ENCODE assay signal across 8 cellular contexts in genomic region chr19:5338661-5339469, GRCh38. TPM values are rescaled to one million over a fixed set of nuclear protein-coding genes. Genes with fewer than 3 reads are reported as not detected.
DNase-seq lines count a peak whose midpoint lies in the region; ATAC-seq, FAIRE-seq and TF ChIP-seq lines count a peak whose summit lies in the region.

No MANE protein-coding gene starts in this region.

- peaks cover 48% of the 10 kb centered on the region for H3K27me3 Mint-ChIP-seq in activated T-helper 1 cell treated with anti-CD3 and anti-CD28 coated beads, Interleukin-12 subunit alpha, Interleukin-12 subunit beta, Interleukin-2, Interleukin-4 antibody, amounts not matched to agents 30 ng/mL and 10 ng/mL and 1 ng/mL, durations not matched to agents 14 hours and 24 hours and 36 hours (ENCODE audit: insufficient read depth)

- no peak for FAIRE-seq in keratinocyte (lab: Jason Lieb, UNC)
- no peak for FAIRE-seq in HTR-8/SVneo (lab: Jason Lieb, UNC)
- FAIRE-seq in small intestine (lab: Jason Lieb, UNC): no peak

- peaks cover 5% of the 10 kb centered on the region for H3K4me1 Mint-ChIP-seq in activated T-helper 1 cell treated with anti-CD3 and anti-CD28 coated beads, Interleukin-12 subunit alpha, Interleukin-12 subunit beta, Interleukin-2, Interleukin-4 antibody, amounts not matched to agents 30 ng/mL and 10 ng/mL and 1 ng/mL, durations not matched to agents 14 hours and 24 hours and 36 hours (ENCODE audit: low read depth)

- H3K9me1 ChIP-seq in keratinocyte (ENCODE audit: control insufficient read depth, extremely low read depth, insufficient read depth, low read length): no peaks in the 10 kb centered on the region

- H2AFZ ChIP-seq in keratinocyte (ENCODE audit: control insufficient read depth, low read length): no peak overlapping the region

- peak overlapping the region; percentile 45 for H3K4me2 ChIP-seq in keratinocyte (ENCODE audit: control insufficient read depth, extremely low read depth, insufficient read depth, low read depth, low read length)

- H4K20me1 ChIP-seq in keratinocyte (ENCODE audit: control insufficient read depth, extremely low read depth, insufficient read depth, low read length): no peaks in the 10 kb centered on the region

- peak overlapping the region; percentile 85; the same call in 1 of the 2 replicates for H3K9ac ChIP-seq in HUES48 (ENCODE audit: low read depth, low read length)
- H3K9ac ChIP-seq in keratinocyte (ENCODE audit: control insufficient read depth, extremely low read depth, insufficient read depth, low read length): no peak overlapping the region

- H3K27ac ChIP-seq in HUES48 (ENCODE audit: low read depth, low read length) (peak overlapping the region; percentile 70), keratinocyte (ENCODE audit: control insufficient read depth, insufficient read depth, low read length) (no peak overlapping the region), small intestine (ENCODE audit: low read depth in 1 of 2, low read length in 1 of 2) (no peak overlapping the region)

- WGBS in small intestine, 3 donors: 3 to 8% (median 6%) methylated on average over 31 to 34 of the region's 34 CpGs

- POLR2A ChIA-PET in BJ (lab: Charles Lee): no interaction called here

- no peaks in the 10 kb centered on the region for H3K79me2 ChIP-seq in keratinocyte (ENCODE audit: control insufficient read depth, insufficient read depth, low read length)

- dilution Hi-C loops in keratinocyte (cut with MboI; ENCODE audit: extremely low pct_ligation_motif_present, low sequenced_read_pairs): no loop called here

- intact Hi-C loops in activated T-helper 1 cell treated with anti-CD3 and anti-CD28 coated beads, Interleukin-12 subunit alpha, Interleukin-12 subunit beta, Interleukin-2, Interleukin-4 antibody, amounts not matched to agents 30 ng/mL and 10 ng/mL and 1 ng/mL, durations not matched to agents 14 hours and 24 hours and 36 hours (cut with micrococcal nuclease): no loop called here

- no peaks in the 10 kb centered on the region for H3K9me3 Mint-ChIP-seq in activated T-helper 1 cell treated with anti-CD3 and anti-CD28 coated beads, Interleukin-12 subunit alpha, Interleukin-12 subunit beta, Interleukin-2, Interleukin-4 antibody, amounts not matched to agents 30 ng/mL and 10 ng/mL and 1 ng/mL, durations not matched to agents 14 hours and 24 hours and 36 hours

- peaks cover 24% of the 10 kb centered on the region for H3K27me3 ChIP-seq in BJ (ENCODE audit: control insufficient read depth, insufficient read depth, low read length)
- peaks cover 22% of the 10 kb centered on the region for H3K27me3 ChIP-seq in HUES48 (ENCODE audit: control insufficient read depth, insufficient read depth, low read length)
- H3K27me3 ChIP-seq in keratinocyte (ENCODE audit: control insufficient read depth, extremely low read depth, insufficient read depth, low read length): peaks cover 35% of the 10 kb centered on the region
- H3K27me3 ChIP-seq in small intestine (ENCODE audit: control insufficient read depth in 2 of 2, insufficient read depth in 2 of 2, low read length in 2 of 2): peaks cover 9 to 14% of the 10 kb centered on the region in 2 donors

- H3K4me1 ChIP-seq in HUES48 (ENCODE audit: control insufficient read depth, insufficient read depth, low read length) (peaks cover 15% of the 10 kb centered on the region), keratinocyte (ENCODE audit: control insufficient read depth, extremely low read depth, insufficient read depth, low read length) (peaks cover 8% of the 10 kb centered on the region), small intestine (ENCODE audit: control insufficient read depth in 2 of 2, insufficient read depth in 1 of 2, low read depth in 1 of 2, low read length in 1 of 2) (no peaks in the 10 kb centered on the region)

- CTCF ChIA-PET in BJ (lab: Yijun Ruan, JAX): no interaction called here

- H3K9me3 ChIP-seq in HUES48 (ENCODE audit: control insufficient read depth, insufficient read depth, low read length) (no peaks in the 10 kb centered on the region; the same call in 1 of the 2 replicates), keratinocyte (ENCODE audit: control insufficient read depth, low read depth, low read length) (no peaks in the 10 kb centered on the region), small intestine (ENCODE audit: control insufficient read depth, low read depth) (no peaks in the 10 kb centered on the region)

- H3K36me3 ChIP-seq in BJ (ENCODE audit: control insufficient read depth, insufficient read depth, low read length): no peaks in the 10 kb centered on the region
- H3K36me3 ChIP-seq in HUES48 (ENCODE audit: control insufficient read depth, insufficient read depth, low read length): peaks cover 14% of the 10 kb centered on the region
- no peaks in the 10 kb centered on the region for H3K36me3 ChIP-seq in keratinocyte (ENCODE audit: control insufficient read depth in 2 of 2, extremely low read depth in 1 of 2, insufficient read depth in 2 of 2, low read length in 2 of 2)
- H3K36me3 ChIP-seq in small intestine (ENCODE audit: control insufficient read depth in 2 of 2, insufficient read depth in 2 of 2, low read length in 2 of 2): no peaks in the 10 kb centered on the region

- no peak; the same call in 1 of the 2 replicates for TF ChIP-seq CTCF in BJ (IDR thresholded peaks at IDR 0.05; ENCODE audit: insufficient read depth, low read depth, low read length)
- TF ChIP-seq CTCF in keratinocyte (optimal IDR thresholded peaks at IDR 0.05 in 1 of 3, IDR thresholded peaks at IDR 0.05 in 1 of 3, conservative IDR thresholded peaks at IDR 0.05 in 1 of 3; ENCODE audit: extremely low read depth in 1 of 3, insufficient read depth in 2 of 3, low read length in 3 of 3): peak in 1 of 3 experiments; percentile 35

- no peak for DNase-seq in BJ (ENCODE audit: low read depth)
- DNase-seq in activated T-helper 1 cell treated with anti-CD3 and anti-CD28 coated beads, Interleukin-12 subunit alpha, Interleukin-12 subunit beta, Interleukin-2, Interleukin-4 antibody, amounts not matched to agents 30 ng/mL and 10 ng/mL and 1 ng/mL, durations not matched to agents 14 hours and 24 hours and 36 hours (ENCODE audit: low spot score): no peak
- no peak for DNase-seq in keratinocyte (ENCODE audit: low read depth, low spot score)
- no peak for DNase-seq in HTR-8/SVneo (ENCODE audit: insufficient read length, low spot score)
- DNase-seq in small intestine: no peak
- no peak for DNase-seq in GF-D8 (lab: John Stamatoyannopoulos, UW)

- no peak for ATAC-seq in GM19023 (IDR thresholded peaks at IDR 0.05; ENCODE audit: unreplicated experiment)

- H3K36me3 Mint-ChIP-seq in activated T-helper 1 cell treated with anti-CD3 and anti-CD28 coated beads, Interleukin-12 subunit alpha, Interleukin-12 subunit beta, Interleukin-2, Interleukin-4 antibody, amounts not matched to agents 30 ng/mL and 10 ng/mL and 1 ng/mL, durations not matched to agents 14 hours and 24 hours and 36 hours (ENCODE audit: low read depth): no peaks in the 10 kb centered on the region

- H3K4me3 Mint-ChIP-seq in activated T-helper 1 cell treated with anti-CD3 and anti-CD28 coated beads, Interleukin-12 subunit alpha, Interleukin-12 subunit beta, Interleukin-2, Interleukin-4 antibody, amounts not matched to agents 30 ng/mL and 10 ng/mL and 1 ng/mL, durations not matched to agents 14 hours and 24 hours and 36 hours: peak overlapping the region; percentile 60

- H3K4me3 ChIP-seq in BJ (ENCODE audit: low read depth, low read length) (0 out of 2 replicates have a peak overlapping the region, but pooled peaks have one; percentile 4), HUES48 (ENCODE audit: low read depth, low read length) (peak overlapping the region; percentile 80), keratinocyte (ENCODE audit: control insufficient read depth in 2 of 3, extremely low read depth in 1 of 3, insufficient read depth in 2 of 3, low read depth in 1 of 3, low read length in 3 of 3) (peak overlapping the region in 1 of 3 experiments; percentile 4), small intestine (ENCODE audit: low read depth in 1 of 2, low read length in 2 of 2) (no peak overlapping the region)

- peak overlapping the region; percentile 58 for H3K27ac Mint-ChIP-seq in activated T-helper 1 cell treated with anti-CD3 and anti-CD28 coated beads, Interleukin-12 subunit alpha, Interleukin-12 subunit beta, Interleukin-2, Interleukin-4 antibody, amounts not matched to agents 30 ng/mL and 10 ng/mL and 1 ng/mL, durations not matched to agents 14 hours and 24 hours and 36 hours

RNA-seq across cellular contexts. Expression of gene PTPRS, which starts 1.7 kb away (rescaled TPM):
- polyA plus RNA-seq in BJ (2011; rRNA removed) (27.9 and 40.1 TPM in 2 replicates), keratinocyte (2.5 to 6.7 TPM (median 4.0 TPM) in 3 replicates), small intestine (10 to 100 TPM in 1 of 3 donors, 1 to 10 TPM in 1, under 1 TPM in 1; under 0.01 to 11.8 (median 1.4) TPM)
- 119 and 148 TPM in 2 replicates for polyA minus RNA-seq in BJ (2011; rRNA and poly(A)+ RNA removed)
- 0.21 TPM in 1 of 2 replicates, not detected in the other for total RNA-seq in activated T-helper 1 cell treated with anti-CD3 and anti-CD28 coated beads, Interleukin-12 subunit alpha, Interleukin-12 subunit beta, Interleukin-2, Interleukin-4 antibody, amounts not matched to agents 30 ng/mL and 10 ng/mL and 1 ng/mL, durations not matched to agents 14 hours and 24 hours and 36 hours
- polyA plus RNA-seq in keratinocyte (2011; ENCODE audit: low read depth): 1.7 TPM
- 1.7 and 3.5 TPM in 2 replicates for polyA plus RNA-seq in keratinocyte (2011; cell fraction: cytosol; rRNA removed)
- polyA plus RNA-seq in keratinocyte (2011; cell fraction: nucleus; rRNA removed): 11.4 and 17.1 TPM in 2 replicates
- 1.3 and 6.7 TPM in 2 replicates for polyA plus RNA-seq in keratinocyte (2012; ENCODE audit: low replicate concordance)
- polyA minus RNA-seq in keratinocyte: 15.5 to 30.4 TPM (median 23.3 TPM) in 3 replicates
- 24.9 TPM for polyA minus RNA-seq in keratinocyte (2011; cell fraction: cytosol; rRNA and poly(A)+ RNA removed)
- 44.2 and 50.3 TPM in 2 replicates for polyA minus RNA-seq in keratinocyte (2011; cell fraction: nucleus; rRNA and poly(A)+ RNA removed)

Comparison
In these comparisons a context has a peak if more than half of its experiments do, and no peak if none do; other contexts are left out.
1. H3K4me3 ChIP-seq: peak in BJ (single experiment) and HUES48 (single experiment); none in small intestine (0 of 2).